ENCODE assay signal across 2 cellular contexts in the genomic region with DNA sequence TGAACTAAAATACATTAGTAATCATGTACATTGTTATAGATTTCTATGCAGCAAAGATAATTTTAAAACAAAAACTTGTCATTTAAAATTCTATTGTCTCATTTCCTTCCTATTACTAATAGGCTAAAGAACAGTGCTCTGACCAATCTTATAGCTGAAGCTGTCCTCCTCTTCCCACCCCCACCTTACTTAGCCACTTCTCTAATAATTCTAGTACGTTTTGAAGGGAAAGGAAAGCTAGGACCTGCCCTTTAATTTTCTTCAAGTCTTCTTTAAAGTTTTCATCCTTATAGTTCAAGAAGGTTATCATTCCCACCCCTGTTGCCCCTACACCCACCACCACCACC.
TF ChIP-seq lines count a peak whose summit lies in the region.

No MANE protein-coding gene starts in this region.

TF ChIP-seq in SK-N-SH, 30 proteins besides CTCF, POLR2A, EP300 and RAD21 (continued from another document):
- TF ChIP-seq, protein P1, sequence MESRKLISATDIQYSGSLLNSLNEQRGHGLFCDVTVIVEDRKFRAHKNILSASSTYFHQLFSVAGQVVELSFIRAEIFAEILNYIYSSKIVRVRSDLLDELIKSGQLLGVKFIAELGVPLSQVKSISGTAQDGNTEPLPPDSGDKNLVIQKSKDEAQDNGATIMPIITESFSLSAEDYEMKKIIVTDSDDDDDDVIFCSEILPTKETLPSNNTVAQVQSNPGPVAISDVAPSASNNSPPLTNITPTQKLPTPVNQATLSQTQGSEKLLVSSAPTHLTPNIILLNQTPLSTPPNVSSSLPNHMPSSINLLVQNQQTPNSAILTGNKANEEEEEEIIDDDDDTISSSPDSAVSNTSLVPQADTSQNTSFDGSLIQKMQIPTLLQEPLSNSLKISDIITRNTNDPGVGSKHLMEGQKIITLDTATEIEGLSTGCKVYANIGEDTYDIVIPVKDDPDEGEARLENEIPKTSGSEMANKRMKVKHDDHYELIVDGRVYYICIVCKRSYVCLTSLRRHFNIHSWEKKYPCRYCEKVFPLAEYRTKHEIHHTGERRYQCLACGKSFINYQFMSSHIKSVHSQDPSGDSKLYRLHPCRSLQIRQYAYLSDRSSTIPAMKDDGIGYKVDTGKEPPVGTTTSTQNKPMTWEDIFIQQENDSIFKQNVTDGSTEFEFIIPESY (IDR thresholded peaks at IDR 0.05; ENCODE audit: borderline replicate concordance, low read depth), result no peak
- TF ChIP-seq JUND (IDR thresholded peaks at IDR 0.05), result no peak

TF ChIP-seq in SK-N-SH treated with all-trans-retinoic acid at 6 μM for 48 hours, 23 proteins besides CTCF, POLR2A, EP300 and RAD21 (continued from another document):
- TF ChIP-seq, protein P2, sequence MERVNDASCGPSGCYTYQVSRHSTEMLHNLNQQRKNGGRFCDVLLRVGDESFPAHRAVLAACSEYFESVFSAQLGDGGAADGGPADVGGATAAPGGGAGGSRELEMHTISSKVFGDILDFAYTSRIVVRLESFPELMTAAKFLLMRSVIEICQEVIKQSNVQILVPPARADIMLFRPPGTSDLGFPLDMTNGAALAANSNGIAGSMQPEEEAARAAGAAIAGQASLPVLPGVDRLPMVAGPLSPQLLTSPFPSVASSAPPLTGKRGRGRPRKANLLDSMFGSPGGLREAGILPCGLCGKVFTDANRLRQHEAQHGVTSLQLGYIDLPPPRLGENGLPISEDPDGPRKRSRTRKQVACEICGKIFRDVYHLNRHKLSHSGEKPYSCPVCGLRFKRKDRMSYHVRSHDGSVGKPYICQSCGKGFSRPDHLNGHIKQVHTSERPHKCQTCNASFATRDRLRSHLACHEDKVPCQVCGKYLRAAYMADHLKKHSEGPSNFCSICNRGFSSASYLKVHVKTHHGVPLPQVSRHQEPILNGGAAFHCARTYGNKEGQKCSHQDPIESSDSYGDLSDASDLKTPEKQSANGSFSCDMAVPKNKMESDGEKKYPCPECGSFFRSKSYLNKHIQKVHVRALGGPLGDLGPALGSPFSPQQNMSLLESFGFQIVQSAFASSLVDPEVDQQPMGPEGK (CRISPR knock-in tag; IDR thresholded peaks at IDR 0.05; ENCODE audit: borderline replicate concordance), result no peak
- TF ChIP-seq GLIS3 (CRISPR knock-in tag; IDR thresholded peaks at IDR 0.05) (no peak), ZFP30 (CRISPR knock-in tag; IDR thresholded peaks at IDR 0.05) (no peak), CSDC2 (CRISPR knock-in tag; IDR thresholded peaks at IDR 0.05) (no peak), OSR1 (CRISPR knock-in tag; IDR thresholded peaks at IDR 0.05) (no peak), TCF4 (CRISPR knock-in tag; IDR thresholded peaks at IDR 0.05; ENCODE audit: borderline replicate concordance) (no peak)
- TF ChIP-seq, protein P3, sequence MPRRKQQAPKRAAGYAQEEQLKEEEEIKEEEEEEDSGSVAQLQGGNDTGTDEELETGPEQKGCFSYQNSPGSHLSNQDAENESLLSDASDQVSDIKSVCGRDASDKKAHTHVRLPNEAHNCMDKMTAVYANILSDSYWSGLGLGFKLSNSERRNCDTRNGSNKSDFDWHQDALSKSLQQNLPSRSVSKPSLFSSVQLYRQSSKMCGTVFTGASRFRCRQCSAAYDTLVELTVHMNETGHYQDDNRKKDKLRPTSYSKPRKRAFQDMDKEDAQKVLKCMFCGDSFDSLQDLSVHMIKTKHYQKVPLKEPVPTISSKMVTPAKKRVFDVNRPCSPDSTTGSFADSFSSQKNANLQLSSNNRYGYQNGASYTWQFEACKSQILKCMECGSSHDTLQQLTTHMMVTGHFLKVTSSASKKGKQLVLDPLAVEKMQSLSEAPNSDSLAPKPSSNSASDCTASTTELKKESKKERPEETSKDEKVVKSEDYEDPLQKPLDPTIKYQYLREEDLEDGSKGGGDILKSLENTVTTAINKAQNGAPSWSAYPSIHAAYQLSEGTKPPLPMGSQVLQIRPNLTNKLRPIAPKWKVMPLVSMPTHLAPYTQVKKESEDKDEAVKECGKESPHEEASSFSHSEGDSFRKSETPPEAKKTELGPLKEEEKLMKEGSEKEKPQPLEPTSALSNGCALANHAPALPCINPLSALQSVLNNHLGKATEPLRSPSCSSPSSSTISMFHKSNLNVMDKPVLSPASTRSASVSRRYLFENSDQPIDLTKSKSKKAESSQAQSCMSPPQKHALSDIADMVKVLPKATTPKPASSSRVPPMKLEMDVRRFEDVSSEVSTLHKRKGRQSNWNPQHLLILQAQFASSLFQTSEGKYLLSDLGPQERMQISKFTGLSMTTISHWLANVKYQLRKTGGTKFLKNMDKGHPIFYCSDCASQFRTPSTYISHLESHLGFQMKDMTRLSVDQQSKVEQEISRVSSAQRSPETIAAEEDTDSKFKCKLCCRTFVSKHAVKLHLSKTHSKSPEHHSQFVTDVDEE (CRISPR knock-in tag; IDR thresholded peaks at IDR 0.05), result no peak
